ENCODE assay signal across 4 cellular contexts in genomic region chr20:4638826-4639225, GRCh38.
"Had no signal": no experiment of that assay in that cellular context is flagged by ENCODE, and none has a peak within 500 bp of the region (broad histone marks: within the 10 kb centered on the region; RNA-seq: fewer than 3 reads in every experiment).

No MANE protein-coding gene starts in this region.

- H3K4me1 Mint-ChIP-seq: GM23338 had no signal

- ATAC-seq: GM23338 had no signal

- DNase-seq: H9, HCEC 1CT, IMR-90 had no signal

- H3K27ac Mint-ChIP-seq: GM23338, H9 had no signal

- H3K4me2 ChIP-seq: GM23338 had no signal

- H3K4me3 Mint-ChIP-seq: GM23338, H9 had no signal

- H3K4me3 ChIP-seq: GM23338 had no signal

- H2AFZ ChIP-seq: GM23338 had no signal
